ENCODE assay signal across 1 cellular context in the genomic region with DNA sequence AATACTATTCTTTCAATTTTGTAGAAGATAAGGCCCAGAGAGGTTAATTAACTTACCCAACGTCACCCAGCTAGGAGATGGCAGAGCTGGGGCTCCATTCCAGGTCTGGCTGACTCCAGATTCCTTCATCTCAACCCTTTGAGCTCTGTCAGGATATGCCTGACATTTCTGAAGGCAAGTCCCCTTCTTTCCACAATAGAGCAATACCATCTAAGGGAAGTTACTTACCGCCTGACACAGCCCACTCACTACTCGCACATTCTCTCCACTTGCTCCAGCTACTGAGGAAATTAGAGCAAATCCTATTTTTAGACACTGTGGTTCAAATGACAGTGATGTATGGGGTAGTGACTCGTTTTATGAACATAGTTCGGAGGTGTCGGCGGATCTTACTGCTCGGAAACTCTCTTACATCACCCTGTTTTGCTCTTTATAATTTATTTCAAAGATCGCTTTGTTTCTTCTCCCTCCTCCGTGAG.
TF ChIP-seq lines count a peak whose summit lies in the region.

No MANE protein-coding gene starts in this region.

TF ChIP-seq in H1, 55 proteins besides CTCF, POLR2A, EP300 and RAD21:
- TF ChIP-seq CTBP2 (IDR thresholded peaks at IDR 0.05; ENCODE audit: borderline replicate concordance, insufficient read depth, insufficient read length, low read length) (no peak), KDM1A (IDR thresholded peaks at IDR 0.05; ENCODE audit: borderline replicate concordance, low read length) (peak; percentile 18; the same call in 1 of the 2 replicates)
